29 cellular contexts compared by ENCODE assay signal in genomic region chr10:133130602-133131001, GRCh38. TPM values are rescaled to one million over a fixed set of nuclear protein-coding genes. Genes with fewer than 3 reads are reported as not detected.
"Had no signal": no experiment of that assay in that cellular context is flagged by ENCODE, and none has a peak within 500 bp of the region (broad histone marks: within the 10 kb centered on the region; RNA-seq: fewer than 3 reads in every experiment).

No MANE protein-coding gene starts in this region.

- H3K4me1 ChIP-seq: colonic mucosa, heart left ventricle, vagina had no signal

- ATAC-seq: effector memory CD8-positive, alpha-beta T cell; esophagus mucosa; heart left ventricle; sciatic nerve; stimulated activated effector memory CD8-positive, alpha-beta T cell treated with anti-CD3 and anti-CD28 coated beads, Interleukin-12 subunit alpha, Interleukin-12 subunit beta, amount 100 ng/mL, for 72 hours; stimulated activated naive CD8-positive, alpha-beta T cell treated with anti-CD3 and anti-CD28 coated beads, Interleukin-15, amount 100 ng/mL, for 72 hours; T-helper 17 cell had no signal

- H3K27ac ChIP-seq: colonic mucosa, heart left ventricle, vagina, WERI-Rb-1 had no signal

- DNase-seq: activated CD4-positive, alpha-beta T cell treated with anti-CD3 and anti-CD28 coated beads, Interleukin-2, amount 10 ng/mL, durations not matched to agents 24 days and 14 days; activated CD4-positive, CD25-positive, alpha-beta regulatory T cell treated with anti-CD3 and anti-CD28 coated beads, Interleukin-2, amount 50 U/mL, for 72 hours; activated CD8-positive, alpha-beta memory T cell treated with anti-CD3 and anti-CD28 coated beads, Interleukin-2, amount 50 U/mL, for 4 hours; activated gamma-delta T cell treated with Interleukin-2 at 50 U/mL for 16 hours; activated naive CD4-positive, alpha-beta T cell treated with anti-CD3 and anti-CD28 coated beads, Interleukin-2, amount 50 U/mL, for 16 hours; amniotic stem cell; cerebellar nuclear complex; colonic mucosa; effector memory CD8-positive, alpha-beta T cell; foreskin fibroblast; small intestine; stimulated activated CD4-positive, alpha-beta T cell treated with anti-CD3 and anti-CD28 coated beads, Interleukin-4, amount 100 ng/mL, for 24 hours; stimulated activated naive CD8-positive, alpha-beta T cell treated with anti-CD3 and anti-CD28 coated beads, Interleukin-15, amount 100 ng/mL, for 72 hours; substantia nigra; T1000; WERI-Rb-1 had no signal

- H3K36me3 ChIP-seq: colonic mucosa, heart left ventricle, vagina, WERI-Rb-1 had no signal

- H3K9me3 ChIP-seq: colonic mucosa, heart left ventricle, vagina had no signal

- H3K4me3 ChIP-seq: colonic mucosa, heart left ventricle, vagina had no signal

- H3K27me3 ChIP-seq: colonic mucosa, vagina had no signal

- FAIRE-seq: small intestine had no signal

RNA-seq across cellular contexts. Expression of gene KNDC1, which starts 29.4 kb away (rescaled TPM):
- total RNA-seq: osteocyte had no signal

RNA-seq across cellular contexts. Expression of gene ADGRA1, which starts 42.9 kb away (rescaled TPM):
- total RNA-seq: activated CD4-positive, alpha-beta memory T cell treated with anti-CD3 and anti-CD28 coated beads for 36 hours; activated CD4-positive, alpha-beta T cell treated with anti-CD3 and anti-CD28 coated beads, Interleukin-2, amount 10 ng/mL, durations not matched to agents 24 days and 14 days; activated CD8-positive, alpha-beta memory T cell treated with anti-CD3 and anti-CD28 coated beads for 36 hours; activated T-helper 1 cell treated with anti-CD3 and anti-CD28 coated beads, Interleukin-12 subunit alpha, Interleukin-12 subunit beta, Interleukin-2, Interleukin-4 antibody, amounts not matched to agents 30 ng/mL and 10 ng/mL and 1 ng/mL, durations not matched to agents 14 hours and 24 hours and 36 hours; colonic mucosa; dermis microvascular lymphatic vessel endothelial cell; esophagus mucosa; kidney epithelial cell; mucosa of gallbladder; osteocyte; T-helper 17 cell had no signal
